1 cellular context compared by ENCODE assay signal in genomic region chr1:18178125-18178524, GRCh38.
TF ChIP-seq lines count a peak whose summit lies in the region.

No MANE protein-coding gene starts in this region.

TF ChIP-seq in HepG2, 621 proteins besides CTCF, POLR2A, EP300 and RAD21 (continued from another document):
- TF ChIP-seq, protein P1, sequence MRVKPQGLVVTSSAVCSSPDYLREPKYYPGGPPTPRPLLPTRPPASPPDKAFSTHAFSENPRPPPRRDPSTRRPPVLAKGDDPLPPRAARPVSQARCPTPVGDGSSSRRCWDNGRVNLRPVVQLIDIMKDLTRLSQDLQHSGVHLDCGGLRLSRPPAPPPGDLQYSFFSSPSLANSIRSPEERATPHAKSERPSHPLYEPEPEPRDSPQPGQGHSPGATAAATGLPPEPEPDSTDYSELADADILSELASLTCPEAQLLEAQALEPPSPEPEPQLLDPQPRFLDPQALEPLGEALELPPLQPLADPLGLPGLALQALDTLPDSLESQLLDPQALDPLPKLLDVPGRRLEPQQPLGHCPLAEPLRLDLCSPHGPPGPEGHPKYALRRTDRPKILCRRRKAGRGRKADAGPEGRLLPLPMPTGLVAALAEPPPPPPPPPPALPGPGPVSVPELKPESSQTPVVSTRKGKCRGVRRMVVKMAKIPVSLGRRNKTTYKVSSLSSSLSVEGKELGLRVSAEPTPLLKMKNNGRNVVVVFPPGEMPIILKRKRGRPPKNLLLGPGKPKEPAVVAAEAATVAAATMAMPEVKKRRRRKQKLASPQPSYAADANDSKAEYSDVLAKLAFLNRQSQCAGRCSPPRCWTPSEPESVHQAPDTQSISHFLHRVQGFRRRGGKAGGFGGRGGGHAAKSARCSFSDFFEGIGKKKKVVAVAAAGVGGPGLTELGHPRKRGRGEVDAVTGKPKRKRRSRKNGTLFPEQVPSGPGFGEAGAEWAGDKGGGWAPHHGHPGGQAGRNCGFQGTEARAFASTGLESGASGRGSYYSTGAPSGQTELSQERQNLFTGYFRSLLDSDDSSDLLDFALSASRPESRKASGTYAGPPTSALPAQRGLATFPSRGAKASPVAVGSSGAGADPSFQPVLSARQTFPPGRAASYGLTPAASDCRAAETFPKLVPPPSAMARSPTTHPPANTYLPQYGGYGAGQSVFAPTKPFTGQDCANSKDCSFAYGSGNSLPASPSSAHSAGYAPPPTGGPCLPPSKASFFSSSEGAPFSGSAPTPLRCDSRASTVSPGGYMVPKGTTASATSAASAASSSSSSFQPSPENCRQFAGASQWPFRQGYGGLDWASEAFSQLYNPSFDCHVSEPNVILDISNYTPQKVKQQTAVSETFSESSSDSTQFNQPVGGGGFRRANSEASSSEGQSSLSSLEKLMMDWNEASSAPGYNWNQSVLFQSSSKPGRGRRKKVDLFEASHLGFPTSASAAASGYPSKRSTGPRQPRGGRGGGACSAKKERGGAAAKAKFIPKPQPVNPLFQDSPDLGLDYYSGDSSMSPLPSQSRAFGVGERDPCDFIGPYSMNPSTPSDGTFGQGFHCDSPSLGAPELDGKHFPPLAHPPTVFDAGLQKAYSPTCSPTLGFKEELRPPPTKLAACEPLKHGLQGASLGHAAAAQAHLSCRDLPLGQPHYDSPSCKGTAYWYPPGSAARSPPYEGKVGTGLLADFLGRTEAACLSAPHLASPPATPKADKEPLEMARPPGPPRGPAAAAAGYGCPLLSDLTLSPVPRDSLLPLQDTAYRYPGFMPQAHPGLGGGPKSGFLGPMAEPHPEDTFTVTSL (CRISPR knock-in tag; IDR thresholded peaks at IDR 0.05; ENCODE audit: borderline replicate concordance), result no peak
